Comparison of ENCODE assay signal across 11 cellular contexts in the genomic region with DNA sequence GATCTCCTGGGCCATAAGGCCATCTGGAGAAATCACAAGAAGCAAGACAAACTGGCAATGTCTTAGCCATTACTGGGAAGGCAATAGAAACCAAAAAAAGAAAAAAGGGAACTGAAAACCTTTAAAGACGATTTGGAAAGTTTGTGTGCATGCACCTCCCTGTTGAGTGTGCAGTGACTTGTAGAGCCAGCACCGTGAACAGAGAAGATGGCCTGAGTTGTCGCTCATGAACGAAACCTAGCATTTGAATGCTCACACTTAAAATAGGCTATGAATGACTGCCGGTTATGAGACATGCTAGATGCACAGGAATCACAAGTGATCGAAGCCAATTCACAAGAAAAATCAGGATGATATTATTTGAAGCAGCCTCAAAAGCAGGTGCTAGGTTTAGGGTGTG.
A peak's percentile ranks its signal among the peaks of the same experiment; 100 is the strongest.
DNase-seq lines count a peak whose midpoint lies in the region; ATAC-seq and TF ChIP-seq lines count a peak whose summit lies in the region.
"Had no signal": no experiment of that assay in that cellular context is flagged by ENCODE, and none has a peak within 500 bp of the region (broad histone marks: within the 10 kb centered on the region; RNA-seq: fewer than 3 reads in every experiment).

No MANE protein-coding gene starts in this region.

- ATAC-seq in HG03097 (IDR thresholded peaks at IDR 0.05; ENCODE audit: low FRiP score, unreplicated experiment), result peak; percentile 81
- ATAC-seq in activated T-helper 17 cell treated with anti-CD3 and anti-CD28 coated beads, Interleukin-2, amount 50 U/mL, for 72 hours (replicated peaks), result no peak

- no peaks in the 10 kb centered on the region for H3K27me3 Mint-ChIP-seq in activated T-helper 17 cell treated with anti-CD3 and anti-CD28 coated beads, Interleukin-2, amount 50 U/mL, for 72 hours

- TF ChIP-seq CTCF in GM12865 (IDR thresholded peaks at IDR 0.05; ENCODE audit: insufficient read depth, low read depth, low read length, missing control alignments), result no peak
- TF ChIP-seq CTCF in GM20000 (IDR thresholded peaks at IDR 0.05; ENCODE audit: extremely low read depth, missing control alignments), result no peak
- TF ChIP-seq CTCF in adrenal gland (IDR thresholded peaks at IDR 0.05), result no peak

- no peak for TF ChIP-seq POLR2A in adrenal gland (IDR thresholded peaks at IDR 0.05)

- no peak overlapping the region for H3K4me3 Mint-ChIP-seq in activated T-helper 17 cell treated with anti-CD3 and anti-CD28 coated beads, Interleukin-2, amount 50 U/mL, for 72 hours
- H3K4me3 Mint-ChIP-seq: H9 had no signal

- WGBS in adrenal gland, 4 donors, result 78 to 86% (median 81%) methylated on average over 6 of the region's 6 CpGs

- H3K9me3 Mint-ChIP-seq in activated T-helper 17 cell treated with anti-CD3 and anti-CD28 coated beads, Interleukin-2, amount 50 U/mL, for 72 hours, result no peaks in the 10 kb centered on the region
- H3K9me3 Mint-ChIP-seq: H9 had no signal

- H3K27ac ChIP-seq in adrenal gland, result no peak overlapping the region
- H3K27ac ChIP-seq: C4-2B had no signal

- no peaks in the 10 kb centered on the region for H3K36me3 ChIP-seq in adrenal gland (replicated peaks in 1 of 2)

- no peaks in the 10 kb centered on the region for H3K9me3 ChIP-seq in adrenal gland (replicated peaks in 1 of 3)

- H3K4me1 ChIP-seq in adrenal gland (replicated peaks in 1 of 2), result no peaks in the 10 kb centered on the region

- no peaks in the 10 kb centered on the region for H3K27me3 ChIP-seq in adrenal gland

- H3K4me1 Mint-ChIP-seq in activated T-helper 17 cell treated with anti-CD3 and anti-CD28 coated beads, Interleukin-2, amount 50 U/mL, for 72 hours, result peaks cover 21% of the 10 kb centered on the region

- intact Hi-C loops in adrenal gland (cut with DNase I), result no loop called here

- H3K36me3 Mint-ChIP-seq in activated T-helper 17 cell treated with anti-CD3 and anti-CD28 coated beads, Interleukin-2, amount 50 U/mL, for 72 hours (ENCODE audit: low read depth), result no peaks in the 10 kb centered on the region

- H3K4me3 ChIP-seq in GM12865 (ENCODE audit: low read depth, low read length) (peak overlapping the region; percentile 10; the same call in 1 of the 2 replicates), adrenal gland (no peak overlapping the region)

- DNase-seq in GM12865 (ENCODE audit: low read depth) (peak; percentile 97), GM20000 (ENCODE audit: low spot score) (peak; percentile 78), RPMI8226 (peak; percentile 73), mesenteric fat pad (ENCODE audit: low spot score) (no peak), activated T-cell treated with anti-CD3 and anti-CD28 coated beads for 4 hours (no peak), adrenal gland (no peak)
- DNase-seq: H9; stimulated activated CD4-positive, alpha-beta T cell treated with anti-CD3 and anti-CD28 coated beads, Interleukin-4, amount 100 ng/mL, for 1 hour had no signal

- H3K27ac Mint-ChIP-seq in activated T-helper 17 cell treated with anti-CD3 and anti-CD28 coated beads, Interleukin-2, amount 50 U/mL, for 72 hours, result no peak overlapping the region
- H3K27ac Mint-ChIP-seq: H9 had no signal

Comparison
In these comparisons a context has a peak if more than half of its experiments do, and no peak if none do; other contexts are left out.
1. DNase-seq: peak in GM12865 (single experiment), GM20000 (single experiment) and RPMI8226 (single experiment); none in mesenteric fat pad (single experiment), activated T-cell treated with anti-CD3 and anti-CD28 coated beads for 4 hours (single experiment) and adrenal gland (0 of 7).